Comparison of ENCODE assay signal across 25 cellular contexts in the genomic region with DNA sequence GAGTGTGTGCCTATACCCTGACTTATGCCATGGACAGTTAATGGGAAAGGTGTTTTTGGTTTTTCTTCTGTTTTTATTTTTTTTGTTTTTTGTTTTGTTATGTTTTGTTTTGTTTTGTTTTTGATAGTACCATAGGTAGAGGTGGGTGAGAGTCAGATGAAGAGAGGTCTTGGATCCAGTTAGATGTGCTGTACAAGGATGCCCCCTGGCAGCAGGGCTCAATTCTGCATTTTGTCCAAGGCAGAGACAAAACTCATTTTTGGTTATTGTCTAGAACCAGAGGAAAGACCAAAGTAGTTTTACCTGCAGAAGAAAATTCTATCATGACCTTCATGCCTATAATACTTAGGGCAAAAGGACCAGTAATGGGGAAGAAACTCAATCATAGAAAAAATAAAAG. TPM values are rescaled to one million over a fixed set of nuclear protein-coding genes. Genes with fewer than 3 reads are reported as not detected.
A peak's percentile ranks its signal among the peaks of the same experiment; 100 is the strongest.
DNase-seq lines count a peak whose midpoint lies in the region; ATAC-seq, FAIRE-seq and TF ChIP-seq lines count a peak whose summit lies in the region.
"Had no signal": no experiment of that assay in that cellular context is flagged by ENCODE, and none has a peak within 500 bp of the region (broad histone marks: within the 10 kb centered on the region; RNA-seq: fewer than 3 reads in every experiment).

No MANE protein-coding gene starts in this region.

- ATAC-seq in SK-N-SH treated with all-trans-retinoic acid at 6 μM for 48 hours, result no peak
- no peak for ATAC-seq in activated CD8-positive, alpha-beta T cell treated with anti-CD3 and anti-CD28 coated beads for 36 hours
- ATAC-seq: activated T-cell treated with anti-CD3 and anti-CD28 coated beads, Interleukin-2, amount 50 U/mL, for 72 hours; CD8-positive, alpha-beta T cell; effector memory CD8-positive, alpha-beta T cell; heart right ventricle had no signal

- DNase-seq in SK-N-SH, result no peak
- DNase-seq in MM.1S, result no peak
- DNase-seq in bronchial epithelial cell (ENCODE audit: low read depth), result peak; percentile 4
- DNase-seq in type B pancreatic cell (ENCODE audit: extremely low spot score, unreplicated experiment), result no peak
- DNase-seq in activated CD8-positive, alpha-beta T cell treated with anti-CD3 and anti-CD28 coated beads for 36 hours, result no peak
- no peak for DNase-seq in NK-92 (lab: John Stamatoyannopoulos, UW; ENCODE audit: unreplicated experiment)
- no peak for DNase-seq in ovary
- DNase-seq: activated CD4-positive, alpha-beta T cell treated with anti-CD3 and anti-CD28 coated beads for 1 hour; activated T-cell treated with anti-CD3 and anti-CD28 coated beads, Interleukin-2, amount 50 U/mL, for 72 hours; CD8-positive, alpha-beta T cell; cerebellar nuclear complex; effector memory CD8-positive, alpha-beta T cell; H9; heart right ventricle; immature natural killer cell; NCI-H1694 treated with DMSO at 0.1 percent for 48 hours; NCI-H446 treated with DMSO at 0.1 percent for 48 hours; stimulated activated CD4-positive, alpha-beta T cell treated with anti-CD3 and anti-CD28 coated beads, Interleukin-12 subunit alpha, Interleukin-12 subunit beta, amount 100 ng/mL, for 4 hours had no signal

- H3K79me2 ChIP-seq in SK-N-SH (ENCODE audit: insufficient read depth) (no peaks in the 10 kb centered on the region), MM.1S (ENCODE audit: low read length) (no peaks in the 10 kb centered on the region)

- POLR2A ChIA-PET in SK-N-SH (lab: Yijun Ruan, JAX), result no interaction called here
- POLR2A ChIA-PET in activated CD8-positive, alpha-beta T cell treated with anti-CD3 and anti-CD28 coated beads for 36 hours (lab: Charles Lee), result no interaction called here

- no peak for TF ChIP-seq POLR2A in ovary (IDR thresholded peaks at IDR 0.05)

- H3K4me2 ChIP-seq in SK-N-SH (no peak overlapping the region), MM.1S (ENCODE audit: low read depth, low read length) (no peak overlapping the region)

- no peak overlapping the region for H3K9ac ChIP-seq in SK-N-SH
- no peak overlapping the region for H3K9ac ChIP-seq in MM.1S (ENCODE audit: low read length)

- H3K27ac Mint-ChIP-seq in type B pancreatic cell, result no peak overlapping the region
- H3K27ac Mint-ChIP-seq in activated CD8-positive, alpha-beta T cell treated with anti-CD3 and anti-CD28 coated beads for 36 hours, result no peak overlapping the region
- H3K27ac Mint-ChIP-seq: activated naive CD4-positive, alpha-beta T cell treated with anti-CD3 and anti-CD28 coated beads, Interleukin-2, amount 50 U/mL, for 24 hours; activated T-cell treated with anti-CD3 and anti-CD28 coated beads, Interleukin-2, amount 50 U/mL, for 72 hours; CD8-positive, alpha-beta T cell; effector memory CD8-positive, alpha-beta T cell; H9; immature natural killer cell had no signal

- H3K27me3 Mint-ChIP-seq in type B pancreatic cell, result peaks cover 3% of the 10 kb centered on the region
- H3K27me3 Mint-ChIP-seq in activated CD8-positive, alpha-beta T cell treated with anti-CD3 and anti-CD28 coated beads for 36 hours, result no peaks in the 10 kb centered on the region
- H3K27me3 Mint-ChIP-seq: effector memory CD8-positive, alpha-beta T cell had no signal

- H3F3A ChIP-seq in SK-N-SH (replicated peaks; ENCODE audit: insufficient read depth) (no peaks in the 10 kb centered on the region), MM.1S (ENCODE audit: insufficient read depth, low read length) (no peaks in the 10 kb centered on the region)

- H3K4me1 ChIP-seq in SK-N-SH (ENCODE audit: control insufficient read depth in 1 of 2, insufficient read depth in 2 of 2, low read depth in 1 of 2, low read length in 1 of 2) (no peaks in the 10 kb centered on the region), MM.1S (ENCODE audit: low read length) (no peaks in the 10 kb centered on the region), ovary (ENCODE audit: insufficient read depth) (no peaks in the 10 kb centered on the region)
- H3K4me1 ChIP-seq: ascending aorta, heart right ventricle had no signal

- TF ChIP-seq RAD21 in SK-N-SH (IDR thresholded peaks at IDR 0.05; ENCODE audit: low read length), result peak; percentile 49

- H3K27me3 ChIP-seq in SK-N-SH (ENCODE audit: insufficient read depth) (no peaks in the 10 kb centered on the region), MM.1S (replicated peaks; ENCODE audit: insufficient read depth, low read length) (no peaks in the 10 kb centered on the region), bronchial epithelial cell (ENCODE audit: control insufficient read depth, insufficient read depth, low read length) (no peaks in the 10 kb centered on the region), ovary (no peaks in the 10 kb centered on the region)
- H3K27me3 ChIP-seq: ascending aorta, heart right ventricle had no signal

- CTCF ChIA-PET in SK-N-SH (lab: Yijun Ruan, JAX), result interaction anchor here (0.6 kb wide), 1 partner anchor 9 kb away, joined by 4 read pairs; no protein-coding TSS in a partner anchor
- CTCF ChIA-PET in activated CD8-positive, alpha-beta T cell treated with anti-CD3 and anti-CD28 coated beads for 36 hours (lab: Charles Lee), result no interaction called here

- H3K27ac ChIP-seq in SK-N-SH (ENCODE audit: low read depth in 2 of 2, low read length in 1 of 2) (no peak overlapping the region), MM.1S (ENCODE audit: low read length) (no peak overlapping the region), ovary (no peak overlapping the region)
- H3K27ac ChIP-seq: ascending aorta, heart right ventricle, SK-N-MC had no signal

- intact Hi-C loops in activated CD8-positive, alpha-beta T cell treated with anti-CD3 and anti-CD28 coated beads for 36 hours (cut with micrococcal nuclease), result no loop called here
- intact Hi-C loops in ovary (cut with DNase I), result no loop called here

- H3K9me2 ChIP-seq in SK-N-SH (no peaks in the 10 kb centered on the region), MM.1S (replicated peaks; ENCODE audit: insufficient read depth, low read length) (no peaks in the 10 kb centered on the region)

- peaks cover 11% of the 10 kb centered on the region for H3K9me3 Mint-ChIP-seq in type B pancreatic cell
- H3K9me3 Mint-ChIP-seq in activated CD8-positive, alpha-beta T cell treated with anti-CD3 and anti-CD28 coated beads for 36 hours, result peaks cover 3% of the 10 kb centered on the region
- H3K9me3 Mint-ChIP-seq: CD8-positive, alpha-beta T cell had no signal

- no peaks in the 10 kb centered on the region for H3K36me3 Mint-ChIP-seq in type B pancreatic cell
- no peaks in the 10 kb centered on the region for H3K36me3 Mint-ChIP-seq in activated CD8-positive, alpha-beta T cell treated with anti-CD3 and anti-CD28 coated beads for 36 hours (ENCODE audit: low read depth)
- H3K36me3 Mint-ChIP-seq: activated naive CD4-positive, alpha-beta T cell treated with anti-CD3 and anti-CD28 coated beads, Interleukin-2, amount 50 U/mL, for 24 hours; CD8-positive, alpha-beta T cell; immature natural killer cell had no signal

- TF ChIP-seq CTCF in SK-N-SH (IDR thresholded peaks at IDR 0.05), result no peak; the same call in 1 of the 2 replicates
- peak; percentile 17; the same call in 1 of the 2 replicates for TF ChIP-seq CTCF in MM.1S (IDR thresholded peaks at IDR 0.05; ENCODE audit: low read length)
- TF ChIP-seq CTCF in bronchial epithelial cell (IDR thresholded peaks at IDR 0.05; ENCODE audit: insufficient read depth, low read length, severe bottlenecking), result peak; percentile 10
- TF ChIP-seq CTCF in type B pancreatic cell (conservative IDR thresholded peaks at IDR 0.05), result peak; percentile 28
- TF ChIP-seq CTCF in activated CD8-positive, alpha-beta T cell treated with anti-CD3 and anti-CD28 coated beads for 36 hours (IDR thresholded peaks at IDR 0.05), result no peak
- TF ChIP-seq CTCF in ovary (IDR thresholded peaks at IDR 0.05), result no peak

- H3K36me3 ChIP-seq in SK-N-SH (replicated peaks in 1 of 2; ENCODE audit: control insufficient read depth in 1 of 2, insufficient read depth in 2 of 2, low read length in 1 of 2) (no peaks in the 10 kb centered on the region), MM.1S (replicated peaks; ENCODE audit: insufficient read depth, low read length) (no peaks in the 10 kb centered on the region), bronchial epithelial cell (ENCODE audit: control insufficient read depth, insufficient read depth, low read length) (no peaks in the 10 kb centered on the region), ovary (no peaks in the 10 kb centered on the region)
- H3K36me3 ChIP-seq: ascending aorta, heart right ventricle had no signal

- H3K4me3 Mint-ChIP-seq in type B pancreatic cell, result no peak overlapping the region
- H3K4me3 Mint-ChIP-seq in activated CD8-positive, alpha-beta T cell treated with anti-CD3 and anti-CD28 coated beads for 36 hours, result no peak overlapping the region
- H3K4me3 Mint-ChIP-seq: activated naive CD4-positive, alpha-beta T cell treated with anti-CD3 and anti-CD28 coated beads, Interleukin-2, amount 50 U/mL, for 24 hours; activated T-cell treated with anti-CD3 and anti-CD28 coated beads, Interleukin-2, amount 50 U/mL, for 72 hours; CD8-positive, alpha-beta T cell; effector memory CD8-positive, alpha-beta T cell; H9; immature natural killer cell had no signal

- no peak for FAIRE-seq in bronchial epithelial cell (lab: Jason Lieb, UNC)
- FAIRE-seq: RCC 7860 had no signal

- H2AFZ ChIP-seq in SK-N-SH (ENCODE audit: low read depth), result no peak overlapping the region
- H2AFZ ChIP-seq in MM.1S (ENCODE audit: low read length), result no peak overlapping the region

- H4K20me1 ChIP-seq in SK-N-SH (ENCODE audit: insufficient read depth) (no peaks in the 10 kb centered on the region), MM.1S (ENCODE audit: insufficient read depth, low read length) (no peaks in the 10 kb centered on the region)

- H3K4me3 ChIP-seq in SK-N-SH (ENCODE audit: low read depth in 2 of 2, low read length in 1 of 2), result no peak overlapping the region
- H3K4me3 ChIP-seq in MM.1S (ENCODE audit: low read length), result no peak overlapping the region
- H3K4me3 ChIP-seq in bronchial epithelial cell (ENCODE audit: low read depth, low read length), result no peak overlapping the region
- H3K4me3 ChIP-seq in ovary, result no peak overlapping the region
- H3K4me3 ChIP-seq: ascending aorta, heart right ventricle, SK-N-MC had no signal

- H3K4me1 Mint-ChIP-seq in type B pancreatic cell (ENCODE audit: unreplicated experiment), result peaks cover 5% of the 10 kb centered on the region
- H3K4me1 Mint-ChIP-seq in activated CD8-positive, alpha-beta T cell treated with anti-CD3 and anti-CD28 coated beads for 36 hours (ENCODE audit: low read depth), result no peaks in the 10 kb centered on the region
- H3K4me1 Mint-ChIP-seq: activated naive CD4-positive, alpha-beta T cell treated with anti-CD3 and anti-CD28 coated beads, Interleukin-2, amount 50 U/mL, for 24 hours; H9; immature natural killer cell had no signal

- TF ChIP-seq EP300 in SK-N-SH (IDR thresholded peaks at IDR 0.05; ENCODE audit: borderline replicate concordance in 1 of 2, low read depth in 1 of 2, low read length in 1 of 2), result no peak
- TF ChIP-seq EP300 in ovary (IDR thresholded peaks at IDR 0.05), result no peak

- H3K9me3 ChIP-seq in SK-N-SH (no peaks in the 10 kb centered on the region), MM.1S (replicated peaks; ENCODE audit: insufficient read depth, low read length) (no peaks in the 10 kb centered on the region), ovary (no peaks in the 10 kb centered on the region)
- H3K9me3 ChIP-seq: ascending aorta had no signal

RNA-seq across cellular contexts. Expression of a gene that starts 48.5 kb away (rescaled TPM):
- polyA plus RNA-seq in SK-N-SH (2012; rRNA removed), result 0.12 and 0.57 TPM in 2 replicates
- 0.37 and 0.58 TPM in 2 replicates for polyA plus RNA-seq in SK-N-SH (2012; cell fraction: cytosol; rRNA removed)
- polyA plus RNA-seq in SK-N-SH (2012; cell fraction: nucleus; rRNA removed), result 0.36 and 0.57 TPM in 2 replicates
- total RNA-seq in bronchial epithelial cell, result not detected in 2 replicates
- total RNA-seq in type B pancreatic cell (ENCODE audit: low replicate concordance), result 0.36 and 2.2 TPM in 2 replicates
- total RNA-seq in activated CD8-positive, alpha-beta T cell treated with anti-CD3 and anti-CD28 coated beads for 36 hours, result not detected
- under 1 TPM in 2 of 7 donors, not detected in 5; 0.54 to 0.61 TPM for total RNA-seq in ovary
- polyA plus RNA-seq in ovary, result under 1 TPM; 0.02 to 0.43 TPM
- total RNA-seq: activated CD8-positive, alpha-beta memory T cell treated with anti-CD3 and anti-CD28 coated beads for 36 hours; activated T-cell treated with anti-CD3 and anti-CD28 coated beads, Interleukin-2, amount 50 U/mL, for 72 hours; ascending aorta; CD8-positive, alpha-beta T cell; lower leg skin had no signal
- polyA plus RNA-seq: immature natural killer cell had no signal

Comparison
In these comparisons a context has a peak if more than half of its experiments do, and no peak if none do; other contexts are left out.
1. CTCF ChIP-seq: peak in MM.1S (single experiment), bronchial epithelial cell (single experiment) and type B pancreatic cell (single experiment); none in SK-N-SH (single experiment), activated CD8-positive, alpha-beta T cell treated with anti-CD3 and anti-CD28 coated beads for 36 hours (single experiment) and ovary (0 of 3).